Comparison of ENCODE assay signal across 2 cellular contexts in the genomic region with DNA sequence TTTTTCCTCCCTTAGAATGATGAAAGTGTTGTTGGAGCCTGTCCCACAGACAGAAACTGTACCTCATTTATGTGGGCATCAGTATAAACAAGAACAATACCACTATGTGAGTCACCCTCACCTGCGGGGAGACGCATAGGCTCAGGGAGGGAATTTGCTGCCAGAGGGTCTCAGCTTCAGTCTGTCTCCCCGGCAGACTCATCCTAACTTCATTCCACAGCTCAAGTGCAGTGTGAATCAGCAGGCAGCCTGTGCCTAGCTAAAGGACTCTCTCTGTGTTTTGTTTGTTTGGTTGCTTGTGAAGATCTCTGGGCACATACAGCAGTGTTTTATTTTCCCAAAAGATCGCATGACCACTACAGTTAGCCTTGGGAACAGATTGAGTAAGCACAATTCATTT.
TF ChIP-seq lines count a peak whose summit lies in the region.

No MANE protein-coding gene starts in this region.

TF ChIP-seq in IMR-90, 13 proteins besides CTCF, POLR2A, EP300 and RAD21 (continued from another document):
- TF ChIP-seq ELK1 (IDR thresholded peaks at IDR 0.05; ENCODE audit: borderline replicate concordance, low read depth, low read length) (no peak), RCOR1 (IDR thresholded peaks at IDR 0.05; ENCODE audit: insufficient replicate concordance, low read length) (no peak)

TF ChIP-seq in H1, 55 proteins besides CTCF, POLR2A, EP300 and RAD21 (continued from another document):
- TF ChIP-seq TEAD4 (IDR thresholded peaks at IDR 0.05; ENCODE audit: low read depth, low read length), result no peak
- TF ChIP-seq CHD7 (IDR thresholded peaks at IDR 0.05; ENCODE audit: insufficient replicate concordance, low read length), result no peak
- TF ChIP-seq EGR1 (IDR thresholded peaks at IDR 0.05; ENCODE audit: borderline replicate concordance, low read depth, low read length), result no peak
- no peak for TF ChIP-seq POU5F1 (IDR thresholded peaks at IDR 0.05; ENCODE audit: low read depth, low read length)
- TF ChIP-seq ASH2L (IDR thresholded peaks at IDR 0.05; ENCODE audit: low read length), result no peak
- TF ChIP-seq EZH2 (IDR thresholded peaks at IDR 0.05; ENCODE audit: low read depth, low read length, severe bottlenecking), result no peak
- TF ChIP-seq USF2 (IDR thresholded peaks at IDR 0.05; ENCODE audit: low read length), result no peak
- TF ChIP-seq SIN3A (conservative IDR thresholded peaks at IDR 0.05 in 1 of 2, IDR thresholded peaks at IDR 0.05 in 1 of 2; ENCODE audit: low read depth in 1 of 2, low read length in 2 of 2), result no peak
- no peak for TF ChIP-seq GABPA (IDR thresholded peaks at IDR 0.05; ENCODE audit: borderline replicate concordance, insufficient read depth, low read length)
- no peak for TF ChIP-seq CREB1 (IDR thresholded peaks at IDR 0.05)
- no peak for TF ChIP-seq CBX5 (IDR thresholded peaks at IDR 0.05; ENCODE audit: low read depth, low read length)
- TF ChIP-seq PHF8 (conservative IDR thresholded peaks at IDR 0.05; ENCODE audit: low read depth, low read length), result no peak
- no peak for TF ChIP-seq CEBPB (IDR thresholded peaks at IDR 0.05; ENCODE audit: low read depth, low read length)
- no peak for TF ChIP-seq SIX5 (IDR thresholded peaks at IDR 0.05; ENCODE audit: low read depth, low read length)
- TF ChIP-seq HDAC2 (IDR thresholded peaks at IDR 0.05; ENCODE audit: borderline replicate concordance in 1 of 2, low read depth in 2 of 2, low read length in 2 of 2), result no peak
- no peak for TF ChIP-seq JUND (IDR thresholded peaks at IDR 0.05; ENCODE audit: low read length)
- no peak for TF ChIP-seq MAFK (IDR thresholded peaks at IDR 0.05; ENCODE audit: low read depth, low read length)
